In the genomic region with DNA sequence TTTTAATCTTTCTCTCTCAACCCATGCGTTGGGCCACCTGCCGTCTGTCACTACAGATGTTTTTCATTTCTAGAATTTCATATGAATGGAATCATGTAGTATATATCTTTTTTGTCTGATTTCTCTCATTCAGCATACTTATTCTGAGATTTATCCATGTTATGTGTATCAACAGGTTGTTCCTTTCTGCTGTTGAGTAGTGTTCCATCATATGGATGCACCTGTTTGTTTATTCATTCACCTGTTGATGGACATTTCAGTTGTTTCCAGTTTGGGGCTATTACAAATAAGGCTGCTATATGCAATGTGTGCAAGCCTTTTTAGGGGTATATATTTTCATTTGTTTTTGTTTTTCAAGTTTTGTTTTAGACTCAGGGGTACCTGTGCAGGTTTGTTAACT, we compare ENCODE assay signal across 25 cellular contexts. TPM values are rescaled to one million over a fixed set of nuclear protein-coding genes. Genes with fewer than 3 reads are reported as not detected.
"Had no signal": no experiment of that assay in that cellular context is flagged by ENCODE, and none has a peak within 500 bp of the region (broad histone marks: within the 10 kb centered on the region; RNA-seq: fewer than 3 reads in every experiment).

No MANE protein-coding gene starts in this region.

- H3K27me3 ChIP-seq: dorsolateral prefrontal cortex, esophagus muscularis mucosa, foreskin keratinocyte, gastroesophageal sphincter, heart right ventricle had no signal

- DNase-seq: dermis blood vessel endothelial cell; dorsolateral prefrontal cortex; effector CD4-positive, alpha-beta T cell; effector memory CD4-positive, alpha-beta T cell; foreskin keratinocyte; heart right ventricle; hippocampal formation; left colon; left ventricle myocardium superior; lower lobe of right lung; mesenchymal stem cell; mucosa of descending colon; naive B cell; naive thymus-derived CD8-positive, alpha-beta T cell had no signal

- H3K9me3 ChIP-seq: esophagus muscularis mucosa, gastroesophageal sphincter, lower lobe of right lung, mucosa of descending colon had no signal

- H3K36me3 ChIP-seq: esophagus muscularis mucosa, gastroesophageal sphincter, heart right ventricle, lower lobe of right lung had no signal

- H3K4me3 ChIP-seq: coronary artery, dorsolateral prefrontal cortex, esophagus muscularis mucosa, gastroesophageal sphincter, heart right ventricle, lower lobe of right lung, mucosa of descending colon had no signal

- H3K27ac ChIP-seq: coronary artery, dorsolateral prefrontal cortex, esophagus muscularis mucosa, foreskin keratinocyte, gastroesophageal sphincter, heart right ventricle, lower lobe of right lung had no signal

- H3K4me1 ChIP-seq: foreskin keratinocyte, gastroesophageal sphincter, lower lobe of right lung had no signal

RNA-seq across cellular contexts. Expression of gene PM20D1, which starts 27.5 kb away (rescaled TPM):
- total RNA-seq: dermis blood vessel endothelial cell, endothelial cell of umbilical vein, epithelial cell of proximal tubule, fibroblast of lung, fibroblast of villous mesenchyme, foreskin keratinocyte, lung microvascular endothelial cell, mesothelial cell of epicardium, myocyte had no signal
- polyA plus RNA-seq: esophagus, fibroblast of lung, foreskin keratinocyte had no signal
